ENCODE assay signal across 8 cellular contexts in genomic region chr3:128993461-128994172, GRCh38. TPM values are rescaled to one million over a fixed set of nuclear protein-coding genes. Genes with fewer than 3 reads are reported as not detected.
DNase-seq lines count a peak whose midpoint lies in the region; ATAC-seq, FAIRE-seq and TF ChIP-seq lines count a peak whose summit lies in the region.

A gene with protein sequence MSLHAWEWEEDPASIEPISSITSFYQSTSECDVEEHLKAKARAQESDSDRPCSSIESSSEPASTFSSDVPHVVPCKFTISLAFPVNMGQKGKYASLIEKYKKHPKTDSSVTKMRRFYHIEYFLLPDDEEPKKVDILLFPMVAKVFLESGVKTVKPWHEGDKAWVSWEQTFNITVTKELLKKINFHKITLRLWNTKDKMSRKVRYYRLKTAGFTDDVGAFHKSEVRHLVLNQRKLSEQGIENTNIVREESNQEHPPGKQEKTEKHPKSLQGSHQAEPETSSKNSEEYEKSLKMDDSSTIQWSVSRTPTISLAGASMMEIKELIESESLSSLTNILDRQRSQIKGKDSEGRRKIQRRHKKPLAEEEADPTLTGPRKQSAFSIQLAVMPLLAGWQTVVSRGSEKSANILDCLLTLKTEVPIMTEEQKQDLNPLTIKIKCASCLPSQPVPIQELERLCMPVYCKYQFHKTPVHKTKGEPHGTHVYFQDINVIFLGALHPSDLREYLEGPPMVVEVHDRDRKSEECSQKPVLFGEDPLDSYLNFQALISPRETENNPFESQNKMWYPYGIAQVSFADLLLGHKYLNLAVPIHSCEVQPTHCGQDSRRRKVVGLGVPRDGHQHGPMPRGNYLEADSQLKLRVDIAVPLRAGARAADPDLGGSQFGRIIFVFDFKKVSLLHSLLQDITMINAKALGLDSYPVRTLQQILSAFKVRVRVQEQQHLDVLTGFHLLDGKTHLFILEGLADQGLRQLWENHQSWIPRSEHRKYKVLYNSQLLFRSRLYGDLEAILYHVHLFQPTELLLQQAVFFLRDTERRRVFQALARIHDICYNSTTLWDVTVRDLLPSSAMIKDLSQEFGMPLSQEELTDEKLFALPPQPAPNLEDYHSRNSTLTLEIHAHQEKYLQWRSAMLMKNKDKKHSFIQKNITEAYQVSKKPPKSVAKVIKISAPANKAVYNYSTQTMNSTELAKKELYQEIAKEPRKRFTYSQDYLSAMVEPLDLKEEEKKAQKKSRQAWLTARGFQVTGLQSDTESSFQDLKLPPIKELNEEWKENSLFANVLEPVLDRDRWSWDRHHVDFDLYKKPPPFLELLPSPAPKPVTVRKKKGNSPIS (minus strand): TSS chr3:128994076. CDS start chr3:128993304, 772 bp downstream.

- TF ChIP-seq EP300 in HepG2 (IDR thresholded peaks at IDR 0.05; ENCODE audit: low read depth in 2 of 2, low read length in 2 of 2) (no peak), HepG2 (CRISPR knock-in tag; IDR thresholded peaks at IDR 0.05; ENCODE audit: borderline replicate concordance) (no peak)

- POLR2A ChIA-PET in HepG2 (lab: Yijun Ruan, JAX), result no interaction called here

- peaks cover 31% of the 10 kb centered on the region for H3K27me3 Mint-ChIP-seq in chondrocyte (ENCODE audit: low read depth)

- no peak within 1 kb of the TSS for H2AFZ ChIP-seq in HepG2 (ENCODE audit: low read length)

- peaks cover 3 to 37% of the 10 kb centered on the region in 2 experiments for H3K27me3 ChIP-seq in HepG2 (ENCODE audit: control insufficient read depth in 1 of 2, insufficient read depth in 2 of 2, low read length in 2 of 2)

- no peaks in the 10 kb centered on the region for H4K20me1 ChIP-seq in HepG2 (ENCODE audit: insufficient read depth, low read length)

- peaks cover 11% of the 10 kb centered on the region for H3K4me1 Mint-ChIP-seq in chondrocyte (ENCODE audit: low read depth)

- H3K79me2 ChIP-seq in HepG2 (ENCODE audit: insufficient read depth, low read length), result no peaks in the 10 kb centered on the region

- H3K36me3 Mint-ChIP-seq in chondrocyte (ENCODE audit: low read depth), result no peaks in the 10 kb centered on the region

- BruUV-seq in HepG2 (replicated peaks; lab: Mats Ljungman, UMichigan), result no TSS peak

- TF ChIP-seq RAD21 in HepG2 (CRISPR knock-in tag; IDR thresholded peaks at IDR 0.05), result no peak

- CTCF ChIA-PET in HepG2 (lab: Yijun Ruan, JAX; ENCODE audit: low intra/inter-chr PET ratio, low total read pairs), result no interaction called here

- H3K9me3 Mint-ChIP-seq in chondrocyte (ENCODE audit: low read depth), result peaks cover 5% of the 10 kb centered on the region

- 47% methylated on average over 40 of the region's 57 CpGs for WGBS in HepG2 (ENCODE audit: low lambda C conversion rate)

- no peak for FAIRE-seq in HepG2 (lab: Jason Lieb, UNC)

- H3K4me2 ChIP-seq in HepG2 (ENCODE audit: low read depth, low read length), result peak within 1 kb of the TSS; percentile 45; the same call in 1 of the 2 replicates

- DNase-seq in GM13977 (ENCODE audit: low spot score) (peak; percentile 94), NCI-H2196 (lab: John Stamatoyannopoulos, UW; ENCODE audit: unreplicated experiment) (peak; percentile 97), chondrocyte (ENCODE audit: low spot score) (no peak), HepG2 (ENCODE audit: low spot score) (no peak), SKM-1 treated with dmso at 0.1 percent for 144 hours (lab: John Stamatoyannopoulos, UW; ENCODE audit: unreplicated experiment) (no peak)
- peak; percentile 93 for DNase-seq in activated CD4-positive, alpha-beta T cell treated with anti-CD3 and anti-CD28 coated beads for 48 hours
- DNase-seq in stimulated activated CD4-positive, alpha-beta T cell treated with anti-CD3 and anti-CD28 coated beads, Interleukin-1b, Interleukin-23, amount 100 ng/mL, for 48 hours, result peak; percentile 88

- H3K27ac ChIP-seq in HepG2 (ENCODE audit: extremely low read length, insufficient read depth, low read length), result no peak within 1 kb of the TSS

- ATAC-seq in HG02981 (IDR thresholded peaks at IDR 0.05; ENCODE audit: unreplicated experiment), result peak; percentile 92
- peak; percentile 78 for ATAC-seq in HepG2

- peak within 1 kb of the TSS in 1 of 3 experiments; percentile 23; a peak in 1 of 6 replicates for H3K4me3 ChIP-seq in HepG2 (replicated peaks in 1 of 3; ENCODE audit: insufficient read depth in 1 of 3, low read depth in 2 of 3, low read length in 3 of 3)

- in situ Hi-C loops in GM13977 (cut with MboI; ENCODE audit: low pct_unique_long_range_greater_than_20kb, low sequenced_read_pairs, unreplicated experiment), result no loop called here
- in situ Hi-C loops in HepG2 (cut with HindIII; ENCODE audit: extremely low pct_ligation_motif_present, low pct_unique_long_range_greater_than_20kb), result no loop called here

- peak within 1 kb of the TSS; percentile 64 for H3K4me3 Mint-ChIP-seq in chondrocyte (ENCODE audit: unreplicated experiment)

- H3K4me1 ChIP-seq in HepG2 (ENCODE audit: insufficient read depth, low read length), result peaks cover 13% of the 10 kb centered on the region

- no peak for TF ChIP-seq POLR2A in HepG2 (IDR thresholded peaks at IDR 0.05; ENCODE audit: insufficient read depth in 1 of 2, low read depth in 2 of 2, low read length in 2 of 2)

- H3K27ac Mint-ChIP-seq in chondrocyte (ENCODE audit: unreplicated experiment), result no peak within 1 kb of the TSS

- H3K9me3 ChIP-seq in HepG2 (ENCODE audit: low read length), result no peaks in the 10 kb centered on the region

- TF ChIP-seq CTCF in GM13977 (IDR thresholded peaks at IDR 0.05; ENCODE audit: extremely low read depth, insufficient read depth, missing control alignments) (no peak), chondrocyte (IDR thresholded peaks at IDR 0.05) (no peak), HepG2 (CRISPR knock-in tag; IDR thresholded peaks at IDR 0.05) (no peak)

- H3K36me3 ChIP-seq in HepG2 (replicated peaks in 1 of 2; ENCODE audit: control insufficient read depth in 1 of 2, insufficient read depth in 2 of 2, low read length in 2 of 2), result no peaks in the 10 kb centered on the region; a peak in 1 of 5 replicates

- no peak within 1 kb of the TSS for H3K9ac ChIP-seq in HepG2 (ENCODE audit: insufficient read depth, low read depth, low read length)

- intact Hi-C loops in HepG2 (cut with micrococcal nuclease; ENCODE audit: unreplicated experiment), result no loop called here

TF ChIP-seq in HepG2, 621 proteins besides CTCF, POLR2A, EP300 and RAD21:
- TF ChIP-seq NFIB (CRISPR knock-in tag; IDR thresholded peaks at IDR 0.05; ENCODE audit: borderline replicate concordance) (no peak), ZNF607 (CRISPR knock-in tag; IDR thresholded peaks at IDR 0.05; ENCODE audit: borderline replicate concordance) (no peak), ISL2 (CRISPR knock-in tag; IDR thresholded peaks at IDR 0.05) (no peak), GABPB1 (CRISPR knock-in tag; IDR thresholded peaks at IDR 0.05) (peak; percentile 22; the same call in 1 of the 2 replicates), RFX1 (IDR thresholded peaks at IDR 0.05) (0 out of 2 replicates have a peak, but pooled peaks have one; percentile 19), RFX3 (CRISPR knock-in tag; IDR thresholded peaks at IDR 0.05) (peak; percentile 60; the same call in 1 of the 2 replicates)

RNA-seq across cellular contexts. Expression of the gene that starts here (rescaled TPM):
- total RNA-seq in chondrocyte (not detected in 3 replicates), HepG2 (2016; rRNA removed; fragmentation: Illumina TruSeq; extraction: Trizol) (0.45 and 0.46 TPM in 2 replicates)
- 1.1 and 1.3 TPM in 2 replicates for total RNA-seq in HepG2 (2016; cell fraction: cytosol; rRNA removed; fragmentation: Illumina TruSeq; extraction: Trizol; ENCODE audit: low read depth)
- total RNA-seq in HepG2 (2016; cell fraction: insoluble cytoplasmic fraction; rRNA removed; fragmentation: Illumina TruSeq; extraction: Trizol), result 0.13 and 0.54 TPM in 2 replicates
- 1.2 and 1.5 TPM in 2 replicates for total RNA-seq in HepG2 (2016; cell fraction: membrane; rRNA removed; fragmentation: Illumina TruSeq; extraction: Trizol)
- total RNA-seq in HepG2 (2016; cell fraction: nucleus; rRNA removed; fragmentation: Illumina TruSeq; extraction: Trizol), result 0.38 TPM in 1 of 2 replicates, not detected in the other
- polyA plus RNA-seq in HepG2 (2011; rRNA removed), result 0.18 and 0.20 TPM in 2 replicates
- 0.13 TPM in 2 replicates for polyA plus RNA-seq in HepG2 (2011; cell fraction: cytosol; rRNA removed)
- 0.09 TPM in 1 of 2 replicates, not detected in the other for polyA plus RNA-seq in HepG2 (2011; cell fraction: nucleus; rRNA removed)
- polyA plus RNA-seq in HepG2 (2012), result 0.40 and 0.64 TPM in 2 replicates
- polyA plus RNA-seq in HepG2 (2016; cell fraction: cytosol; fragmentation: Illumina TruSeq; extraction: Trizol; ENCODE audit: low read depth), result 1.2 and 2.4 TPM in 2 replicates
- polyA plus RNA-seq in HepG2 (2016; cell fraction: insoluble cytoplasmic fraction; fragmentation: Illumina TruSeq; extraction: Trizol; ENCODE audit: low read depth), result 0.73 and 1.0 TPM in 2 replicates
- 1.4 and 1.6 TPM in 2 replicates for polyA plus RNA-seq in HepG2 (2016; cell fraction: membrane; fragmentation: Illumina TruSeq; extraction: Trizol; ENCODE audit: low read depth)
- polyA plus RNA-seq in HepG2 (2016; cell fraction: nucleus; fragmentation: Illumina TruSeq; extraction: Trizol; ENCODE audit: insufficient read depth, low read depth), result 0.68 and 1.4 TPM in 2 replicates
- not detected in 2 replicates for polyA minus RNA-seq in HepG2 (2011; rRNA and poly(A)+ RNA removed; ENCODE audit: low replicate concordance)
- 0.09 TPM in 1 of 2 replicates, not detected in the other for polyA minus RNA-seq in HepG2 (2011; cell fraction: cytosol; rRNA and poly(A)+ RNA removed)
- 0.12 TPM in 1 of 2 replicates, not detected in the other for polyA minus RNA-seq in HepG2 (2011; cell fraction: nucleus; rRNA and poly(A)+ RNA removed)

Comparison
In these comparisons a context has a peak if more than half of its experiments do, and no peak if none do; other contexts are left out.
1. DNase-seq: peak in GM13977 (single experiment), NCI-H2196 (single experiment), activated CD4-positive, alpha-beta T cell treated with anti-CD3 and anti-CD28 coated beads for 48 hours (single experiment) and stimulated activated CD4-positive, alpha-beta T cell treated with anti-CD3 and anti-CD28 coated beads, Interleukin-1b, Interleukin-23, amount 100 ng/mL, for 48 hours (single experiment); none in chondrocyte (single experiment), HepG2 (single experiment) and SKM-1 treated with dmso at 0.1 percent for 144 hours (single experiment).